ENCODE assay signal across 14 cellular contexts in genomic region chr2:64627860-64628841, GRCh38. TPM values are rescaled to one million over a fixed set of nuclear protein-coding genes. Genes with fewer than 3 reads are reported as not detected.
A peak's percentile ranks its signal among the peaks of the same experiment; 100 is the strongest.
DNase-seq lines count a peak whose midpoint lies in the region; ATAC-seq, FAIRE-seq and TF ChIP-seq lines count a peak whose summit lies in the region.
"Had no signal": no experiment of that assay in that cellular context is flagged by ENCODE, and none has a peak within 500 bp of the region (broad histone marks: within the 10 kb centered on the region; RNA-seq: fewer than 3 reads in every experiment).

No MANE protein-coding gene starts in this region.

- peaks cover 4% of the 10 kb centered on the region for H3K27me3 Mint-ChIP-seq in neural progenitor cell (ENCODE audit: insufficient read depth, low read depth)

- H3K4me1 ChIP-seq in HEK293 (ENCODE audit: control insufficient read depth, insufficient read depth, low read length) (peaks cover 6% of the 10 kb centered on the region; the same call in 1 of the 2 replicates), ectodermal cell (ENCODE audit: control insufficient read depth, insufficient read depth, low read length) (peaks cover 13% of the 10 kb centered on the region), neural progenitor cell (peaks cover 54% of the 10 kb centered on the region)
- H3K4me1 ChIP-seq: colonic mucosa had no signal

- FAIRE-seq in GM12891 (lab: Jason Lieb, UNC), result no peak
- FAIRE-seq: islet of Langerhans had no signal

- H3K4me3 Mint-ChIP-seq in neural progenitor cell, result no peak overlapping the region

- H3K4me3 ChIP-seq in HEK293 (ENCODE audit: low read depth, low read length) (no peak overlapping the region), ectodermal cell (ENCODE audit: insufficient read depth, low read depth, low read length) (no peak overlapping the region), neural progenitor cell (no peak overlapping the region)
- H3K4me3 ChIP-seq: colonic mucosa, hepatocyte had no signal

- H3K27ac ChIP-seq in HEK293 (ENCODE audit: extremely low read depth, low read depth, low read length) (no peak overlapping the region), ectodermal cell (ENCODE audit: insufficient read depth, low read depth, low read length, poor library complexity, severe bottlenecking) (peak overlapping the region; percentile 50), neural progenitor cell (peak overlapping the region; percentile 37)
- H3K27ac ChIP-seq: colonic mucosa, hepatocyte had no signal

- H3K4me2 ChIP-seq in neural progenitor cell, result peak overlapping the region; percentile 65
- H3K4me2 ChIP-seq: hepatocyte had no signal

- H4K20me1 ChIP-seq in neural progenitor cell (ENCODE audit: low read depth), result peaks cover 2% of the 10 kb centered on the region

- H2AFZ ChIP-seq in neural progenitor cell (replicated peaks), result no peak overlapping the region
- H2AFZ ChIP-seq: hepatocyte had no signal

- H3K9me3 ChIP-seq in HEK293 (ENCODE audit: control insufficient read depth, insufficient read depth, low read depth, low read length) (no peaks in the 10 kb centered on the region), ectodermal cell (ENCODE audit: control insufficient read depth, low read length) (no peaks in the 10 kb centered on the region), neural progenitor cell (ENCODE audit: low read depth) (no peaks in the 10 kb centered on the region)
- H3K9me3 ChIP-seq: BE2C, colonic mucosa had no signal

- no peaks in the 10 kb centered on the region for H3K27me3 ChIP-seq in ectodermal cell (ENCODE audit: control insufficient read depth, insufficient read depth, low read length, poor library complexity, severe bottlenecking)
- no peaks in the 10 kb centered on the region for H3K27me3 ChIP-seq in neural progenitor cell
- H3K27me3 ChIP-seq: BE2C, colonic mucosa, hepatocyte had no signal

- no peak for TF ChIP-seq POLR2A in GM12891 (IDR thresholded peaks at IDR 0.05; ENCODE audit: low read depth, low read length)

- H3K9me3 Mint-ChIP-seq in neural progenitor cell, result no peaks in the 10 kb centered on the region

- CTCF ChIA-PET in HEK293 (lab: Yijun Ruan, JAX), result interaction anchor here (0.5 to 1.4 kb wide), 3 partner anchors 17 to 239 kb away, joined by 3 to 4 read pairs (median 3); no protein-coding TSS in a partner anchor

- no peak for ATAC-seq in HG03095 (IDR thresholded peaks at IDR 0.05; ENCODE audit: unreplicated experiment)

- POLR2A ChIA-PET in HEK293 (lab: Yijun Ruan, JAX), result interaction anchor here (0.5 to 1.8 kb wide), 2 partner anchors 25 to 65 kb away, joined by 5 to 11 read pairs; partner anchors contain the start of gene SERTAD2

- H3F3A ChIP-seq in neural progenitor cell (ENCODE audit: low read depth), result peaks cover 33% of the 10 kb centered on the region

- H3K9ac ChIP-seq in neural progenitor cell, result no peak overlapping the region

- H3K79me2 ChIP-seq in neural progenitor cell (ENCODE audit: low read depth), result peaks cover 9% of the 10 kb centered on the region

- WGBS in ectodermal cell, 2 experiments, result 92 to 93% methylated on average over 14 of the region's 14 CpGs

- H3K4me1 Mint-ChIP-seq in neural progenitor cell, result peaks cover 61% of the 10 kb centered on the region

- H3K36me3 Mint-ChIP-seq in neural progenitor cell, result peaks cover 4% of the 10 kb centered on the region

- peak overlapping the region; percentile 79 for H3K27ac Mint-ChIP-seq in neural progenitor cell

- no peak for DNase-seq in GM12891 (ENCODE audit: insufficient read length, low spot score)
- DNase-seq in neural progenitor cell (ENCODE audit: low spot score), result no peak
- DNase-seq in mucosa of gallbladder (ENCODE audit: low spot score), result no peak
- DNase-seq in anterior cingulate cortex (lab: John Stamatoyannopoulos, UW), result no peak
- DNase-seq: activated naive CD4-positive, alpha-beta T cell treated with Interleukin-2 at 50 U/mL for 16 hours; Calu3; colonic mucosa; Karpas-422 had no signal

- TF ChIP-seq CTCF in HEK293 (tag by site-specific recombination; IDR thresholded peaks at IDR 0.05) (no peak), neural progenitor cell (IDR thresholded peaks at IDR 0.05) (no peak)

- H3K36me3 ChIP-seq in HEK293 (ENCODE audit: control insufficient read depth in 2 of 2, insufficient read depth in 1 of 2, low read length in 2 of 2) (peaks cover 0 to 10% of the 10 kb centered on the region in 2 experiments; a peak in 2 of 3 replicates), ectodermal cell (ENCODE audit: control insufficient read depth, insufficient read depth, low read length) (no peaks in the 10 kb centered on the region), neural progenitor cell (no peaks in the 10 kb centered on the region)
- H3K36me3 ChIP-seq: BE2C, colonic mucosa had no signal

TF ChIP-seq in GM12891, 5 proteins besides CTCF, POLR2A, EP300 and RAD21:
- TF ChIP-seq TAF1 (IDR thresholded peaks at IDR 0.05; ENCODE audit: low read depth, low read length) (no peak), SPI1 (IDR thresholded peaks at IDR 0.05; ENCODE audit: low read depth, low read length) (no peak), POU2F2 (IDR thresholded peaks at IDR 0.05; ENCODE audit: low read depth, low read length) (no peak), POLR2AphosphoS5 (IDR thresholded peaks at IDR 0.05; ENCODE audit: low read depth, low read length) (0 out of 2 replicates have a peak, but pooled peaks have one; percentile 32), PAX5 (IDR thresholded peaks at IDR 0.05; ENCODE audit: insufficient read depth, low read length, severe bottlenecking) (no peak)
TF ChIP-seq in GM12891: peak in this region for 1.

TF ChIP-seq in HEK293, 187 proteins besides CTCF, POLR2A, EP300 and RAD21:
- TF ChIP-seq ZNF768 (tag by site-specific recombination; IDR thresholded peaks at IDR 0.05), result 0 out of 2 replicates have a peak, but pooled peaks have one; percentile 67
- no peak for TF ChIP-seq SP3 (tag by site-specific recombination; IDR thresholded peaks at IDR 0.05)
- TF ChIP-seq PRDM4 (tag by site-specific recombination; IDR thresholded peaks at IDR 0.05), result peak; percentile 81
- TF ChIP-seq ZNF530 (tag by site-specific recombination; IDR thresholded peaks at IDR 0.05; ENCODE audit: low read depth), result no peak
TF ChIP-seq in HEK293: peak in this region for 2.

RNA-seq across cellular contexts. Expression of gene SERTAD2, which starts 25.6 kb away (rescaled TPM):
- polyA plus RNA-seq in GM12891 (2012; ENCODE audit: low read depth, missing spikeins), result 16.5 TPM
- 24.5 TPM for polyA plus RNA-seq in ectodermal cell (2013, experiment 1 of 4)
- 23.6 TPM for polyA plus RNA-seq in ectodermal cell (2013, experiment 2 of 4)
- 18.9 TPM for polyA plus RNA-seq in ectodermal cell (2013, experiment 3 of 4)
- 23.1 TPM for polyA plus RNA-seq in ectodermal cell (2013, experiment 4 of 4)
- total RNA-seq in neural progenitor cell (ENCODE audit: low replicate concordance), result 12.2 and 19.1 TPM in 2 replicates
- 19.8 TPM for total RNA-seq in mucosa of gallbladder
